In genomic region chr13:111313911-111314425, GRCh38 we compare ENCODE assay signal across 29 cellular contexts. TPM values are rescaled to one million over a fixed set of nuclear protein-coding genes. Genes with fewer than 3 reads are reported as not detected.
"Had no signal": no experiment of that assay in that cellular context is flagged by ENCODE, and none has a peak within 500 bp of the region (broad histone marks: within the 10 kb centered on the region; RNA-seq: fewer than 3 reads in every experiment).

No MANE protein-coding gene starts in this region.

- H3K27me3 Mint-ChIP-seq: activated naive CD4-positive, alpha-beta T cell treated with anti-CD3 and anti-CD28 coated beads, Interleukin-2, amount 50 U/mL, for 24 hours; activated naive CD8-positive, alpha-beta T cell treated with anti-CD3 and anti-CD28 coated beads, Interleukin-2, amount 50 U/mL, for 24 hours; brain; IgD-negative memory B cell; T-helper 17 cell had no signal

- H3K27ac ChIP-seq: ascending aorta had no signal

- H3K4me3 Mint-ChIP-seq: activated CD8-positive, alpha-beta T cell treated with anti-CD3 and anti-CD28 coated beads, Interleukin-2, amount 10 ng/mL, durations not matched to agents 7 days and 5 days; activated naive CD4-positive, alpha-beta T cell treated with anti-CD3 and anti-CD28 coated beads, Interleukin-2, amount 50 U/mL, for 24 hours; activated naive CD8-positive, alpha-beta T cell treated with anti-CD3 and anti-CD28 coated beads, Interleukin-2, amount 50 U/mL, for 24 hours; activated T-cell treated with anti-CD3 and anti-CD28 coated beads, Interleukin-2, amount 50 U/mL, for 4 hours; brain; IgD-negative memory B cell; T-helper 17 cell; WTC11 had no signal

- ATAC-seq: activated CD8-positive, alpha-beta T cell treated with anti-CD3 and anti-CD28 coated beads, Interleukin-2, amount 10 ng/mL, durations not matched to agents 7 days and 5 days; activated naive CD8-positive, alpha-beta T cell treated with anti-CD3 and anti-CD28 coated beads, Interleukin-2, amount 50 U/mL, for 24 hours; activated T-cell treated with anti-CD3 and anti-CD28 coated beads, Interleukin-2, amount 50 U/mL, for 4 hours; T-helper 17 cell; WTC11 had no signal

- H3K27ac Mint-ChIP-seq: activated CD8-positive, alpha-beta T cell treated with anti-CD3 and anti-CD28 coated beads, Interleukin-2, amount 10 ng/mL, durations not matched to agents 7 days and 5 days; activated naive CD4-positive, alpha-beta T cell treated with anti-CD3 and anti-CD28 coated beads, Interleukin-2, amount 50 U/mL, for 24 hours; activated naive CD8-positive, alpha-beta T cell treated with anti-CD3 and anti-CD28 coated beads, Interleukin-2, amount 50 U/mL, for 24 hours; T-helper 17 cell; WTC11 had no signal

- H3K4me1 Mint-ChIP-seq: activated naive CD4-positive, alpha-beta T cell treated with anti-CD3 and anti-CD28 coated beads, Interleukin-2, amount 50 U/mL, for 24 hours; activated naive CD8-positive, alpha-beta T cell treated with anti-CD3 and anti-CD28 coated beads, Interleukin-2, amount 50 U/mL, for 24 hours; brain; WTC11 had no signal

- H3K27me3 ChIP-seq: ascending aorta had no signal

- DNase-seq: activated CD4-positive, alpha-beta T cell treated with anti-CD3 and anti-CD28 coated beads for 48 hours; activated CD4-positive, alpha-beta T cell treated with anti-CD3 and anti-CD28 coated beads, Interleukin-2, amount 50 U/mL, for 4 hours; activated CD4-positive, CD25-positive, alpha-beta regulatory T cell treated with anti-CD3 and anti-CD28 coated beads, Interleukin-2, amount 50 U/mL, for 72 hours; activated CD8-positive, alpha-beta memory T cell treated with anti-CD3 and anti-CD28 coated beads, Interleukin-2, amount 50 U/mL, for 48 hours; activated CD8-positive, alpha-beta T cell treated with anti-CD3 and anti-CD28 coated beads, Interleukin-2, amount 10 ng/mL, durations not matched to agents 7 days and 5 days; activated gamma-delta T cell; activated naive CD8-positive, alpha-beta T cell treated with anti-CD3 and anti-CD28 coated beads, Interleukin-2, amount 50 U/mL, for 24 hours; activated T-cell treated with anti-CD3 and anti-CD28 coated beads, Interleukin-2, amount 50 U/mL, for 4 hours; amniotic stem cell; KG1; NCI-H1048; NCI-H1930; NCI-H2171; NCI-H226; NCI-H526; NCI-H82; SIG-M5; T-helper 17 cell; T-helper 9 cell had no signal

- H3K4me3 ChIP-seq: ascending aorta had no signal

RNA-seq across cellular contexts. Expression of gene TEX29, which starts 6.5 kb away (rescaled TPM):
- total RNA-seq: activated CD8-positive, alpha-beta T cell treated with anti-CD3 and anti-CD28 coated beads, Interleukin-2, amount 10 ng/mL, durations not matched to agents 7 days and 5 days; ascending aorta; LHCN-M2; M059J; NCI-H460; OCI-LY7; RPMI7951; T-helper 17 cell had no signal
- polyA plus RNA-seq: IgD-negative memory B cell had no signal
